8 cellular contexts compared by ENCODE assay signal in the genomic region with DNA sequence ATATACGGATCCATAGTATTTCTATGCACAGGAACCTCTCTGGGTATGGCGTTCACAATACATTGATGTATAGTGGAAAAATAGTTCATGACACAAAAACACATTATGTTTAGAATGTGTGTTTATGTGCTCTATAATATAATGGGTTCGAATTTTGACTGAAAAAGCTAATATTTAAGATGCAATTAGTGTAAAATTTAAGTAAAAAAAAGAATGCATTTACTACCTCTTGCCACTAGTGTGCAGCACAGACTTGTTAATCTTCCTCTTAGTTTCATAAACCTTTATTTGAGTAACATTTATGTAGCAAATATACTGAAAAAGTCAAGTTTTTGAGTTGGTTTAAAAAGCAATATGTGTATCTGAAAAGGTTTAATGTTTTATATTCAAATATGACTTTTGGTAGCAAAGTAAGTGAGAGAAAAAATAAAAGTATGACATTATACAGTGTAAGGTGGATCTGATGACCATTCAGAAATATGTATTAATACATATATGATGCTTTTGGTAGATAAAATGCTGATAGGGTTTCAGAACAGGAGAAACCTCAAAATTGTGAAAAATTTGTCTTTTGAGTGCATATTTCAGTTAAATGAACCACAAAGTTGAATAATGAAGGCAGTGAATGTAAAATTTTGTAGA. TPM values are rescaled to one million over a fixed set of nuclear protein-coding genes. Genes with fewer than 3 reads are reported as not detected.
DNase-seq lines count a peak whose midpoint lies in the region; ATAC-seq and TF ChIP-seq lines count a peak whose summit lies in the region.

No MANE protein-coding gene starts in this region.

- H3K36me3 Mint-ChIP-seq in brain (no peaks in the 10 kb centered on the region), mesothelial cell of epicardium (no peaks in the 10 kb centered on the region)

- H3K4me3 Mint-ChIP-seq in brain: no peak overlapping the region
- no peak overlapping the region for H3K4me3 Mint-ChIP-seq in mesothelial cell of epicardium

- no peaks in the 10 kb centered on the region for H3K9me3 Mint-ChIP-seq in brain
- H3K9me3 Mint-ChIP-seq in mesothelial cell of epicardium: no peaks in the 10 kb centered on the region

- H3K4me1 Mint-ChIP-seq in brain (peaks cover 8% of the 10 kb centered on the region), mesothelial cell of epicardium (peaks cover 5% of the 10 kb centered on the region)

- no peaks in the 10 kb centered on the region for H3K27me3 Mint-ChIP-seq in brain
- H3K27me3 Mint-ChIP-seq in mesothelial cell of epicardium (ENCODE audit: low read depth): no peaks in the 10 kb centered on the region

- DNase-seq in AG10803 (ENCODE audit: low read depth) (peak; percentile 48), NCI-H1105 (lab: John Stamatoyannopoulos, UW) (peak; percentile 9), mesothelial cell of epicardium (ENCODE audit: low spot score in 2 of 2, unreplicated experiment in 2 of 2) (no peak), iPS-NIHi7 (ENCODE audit: extremely low spot score) (no peak)

- peak overlapping the region in 3 of 5 experiments; percentile 32 to 88 (median 47) for H3K27ac Mint-ChIP-seq in brain
- no peak overlapping the region for H3K27ac Mint-ChIP-seq in mesothelial cell of epicardium

- ATAC-seq in GM18867 (IDR thresholded peaks at IDR 0.05; ENCODE audit: unreplicated experiment): peak; percentile 71
- no peak for ATAC-seq in HG03439 (IDR thresholded peaks at IDR 0.05; ENCODE audit: unreplicated experiment)
- ATAC-seq in GM21381 (IDR thresholded peaks at IDR 0.05; ENCODE audit: unreplicated experiment): no peak

- peak; percentile 72 for TF ChIP-seq CTCF in AG10803 (conservative IDR thresholded peaks at IDR 0.05; ENCODE audit: low read length)
- TF ChIP-seq CTCF in brain (conservative IDR thresholded peaks at IDR 0.05): peak; percentile 86 to 92
- TF ChIP-seq CTCF in mesothelial cell of epicardium (IDR thresholded peaks at IDR 0.05; ENCODE audit: unreplicated experiment): peak; percentile 87

- no peak overlapping the region for H3K4me3 ChIP-seq in AG10803 (ENCODE audit: low read length)

RNA-seq across cellular contexts. Expression of gene CCDC102B, which starts 49.5 kb away (rescaled TPM):
- 3.0 TPM for polyA plus RNA-seq in brain (ENCODE audit: insufficient read depth, low read depth, low replicate concordance)
- total RNA-seq in mesothelial cell of epicardium: 5.3 to 8.2 TPM (median 7.1 TPM) in 3 replicates

Comparison
In these comparisons a context has a peak if more than half of its experiments do, and no peak if none do; other contexts are left out.
1. DNase-seq: peak in AG10803 (single experiment) and NCI-H1105 (single experiment); none in mesothelial cell of epicardium (0 of 2) and iPS-NIHi7 (single experiment).
2. Peak in every context shown above with its lines, with median percentiles within 50 percentile points of each other: CTCF ChIP-seq.